In the genomic region with DNA sequence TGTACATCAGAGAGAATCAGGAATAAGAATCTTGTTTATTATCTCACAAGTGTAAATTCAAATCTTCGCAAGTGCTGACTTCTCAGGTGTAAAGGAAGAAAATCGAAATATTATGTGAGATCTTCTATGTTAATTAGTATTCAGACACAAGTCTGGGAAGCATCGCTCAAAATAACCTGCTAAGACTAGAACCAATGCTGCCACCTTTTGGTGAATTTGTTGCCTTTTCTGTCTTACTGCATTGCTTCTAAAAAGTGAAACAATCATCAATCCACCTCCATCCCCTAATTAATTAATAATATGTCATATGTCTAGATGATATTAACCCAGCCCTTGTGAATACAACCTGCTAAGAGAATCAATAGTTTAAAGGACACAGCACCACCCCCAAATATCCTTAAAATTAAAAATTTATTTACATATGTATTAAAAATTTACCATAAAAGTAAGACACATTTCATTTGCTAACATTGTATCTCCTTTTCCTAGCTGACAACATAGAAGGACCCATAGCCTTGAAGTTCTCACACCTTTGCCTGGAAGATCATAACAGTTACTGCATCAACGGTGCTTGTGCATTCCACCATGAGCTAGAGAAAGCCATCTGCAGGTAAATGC, we compare ENCODE assay signal across 8 cellular contexts. TPM values are rescaled to one million over a fixed set of nuclear protein-coding genes. Genes with fewer than 3 reads are reported as not detected.
DNase-seq lines count a peak whose midpoint lies in the region; ATAC-seq, FAIRE-seq and TF ChIP-seq lines count a peak whose summit lies in the region.

No MANE protein-coding gene starts in this region.

- H3K36me3 Mint-ChIP-seq in stimulated activated effector memory CD8-positive, alpha-beta T cell treated with anti-CD3 and anti-CD28 coated beads, Interleukin-12 subunit alpha, Interleukin-12 subunit beta, amount 100 ng/mL, for 72 hours = no peaks in the 10 kb centered on the region

- FAIRE-seq in HTR-8/SVneo (lab: Jason Lieb, UNC) = no peak
- peak; percentile 57 for FAIRE-seq in pancreas (lab: Jason Lieb, UNC)

- H3K4me1 ChIP-seq in SJCRH30 (no peaks in the 10 kb centered on the region), fibroblast of lung (ENCODE audit: control insufficient read depth, extremely low read depth, insufficient read depth, low read length) (no peaks in the 10 kb centered on the region), pancreas (no peaks in the 10 kb centered on the region)

- no peaks in the 10 kb centered on the region for H3K4me1 Mint-ChIP-seq in stimulated activated effector memory CD8-positive, alpha-beta T cell treated with anti-CD3 and anti-CD28 coated beads, Interleukin-12 subunit alpha, Interleukin-12 subunit beta, amount 100 ng/mL, for 72 hours

- DNase-seq in DMS153 treated with DMSO at 0.1 percent for 48 hours (lab: John Stamatoyannopoulos, UW; ENCODE audit: unreplicated experiment) = peak; percentile 35
- DNase-seq in HTR-8/SVneo (ENCODE audit: insufficient read length, low spot score) = peak; percentile 14
- peak; percentile 33 to 70 for DNase-seq in SJCRH30
- DNase-seq in fibroblast of lung (ENCODE audit: low read depth in 2 of 2) = peak; percentile 51 to 78
- DNase-seq in pancreas = peak in 3 of 6 donors; percentile 11 to 35 (median 28)
- no peak for DNase-seq in stimulated activated effector memory CD8-positive, alpha-beta T cell treated with anti-CD3 and anti-CD28 coated beads, Interleukin-12 subunit alpha, Interleukin-12 subunit beta, amount 100 ng/mL, for 72 hours (ENCODE audit: low spot score in 2 of 2)
- no peak for DNase-seq in ecto neural progenitor cell (ENCODE audit: low spot score)

- TF ChIP-seq CTCF in fibroblast of lung (conservative IDR thresholded peaks at IDR 0.05 in 1 of 2, IDR thresholded peaks at IDR 0.05 in 1 of 2; ENCODE audit: low read depth in 1 of 2, low read length in 2 of 2) = peak; percentile 65 to 74
- TF ChIP-seq CTCF in pancreas (IDR thresholded peaks at IDR 0.05) = peak in 3 of 4 donors; percentile 26 to 40 (median 36)

- no peak overlapping the region for H3K9ac ChIP-seq in fibroblast of lung (ENCODE audit: insufficient read depth, low read length)

- H2AFZ ChIP-seq in fibroblast of lung (ENCODE audit: low read length) = no peak overlapping the region

- no peak overlapping the region for H3K27ac Mint-ChIP-seq in stimulated activated effector memory CD8-positive, alpha-beta T cell treated with anti-CD3 and anti-CD28 coated beads, Interleukin-12 subunit alpha, Interleukin-12 subunit beta, amount 100 ng/mL, for 72 hours

- H3K36me3 ChIP-seq in SJCRH30 (no peaks in the 10 kb centered on the region), fibroblast of lung (ENCODE audit: control insufficient read depth, insufficient read depth, low read length) (no peaks in the 10 kb centered on the region), pancreas (no peaks in the 10 kb centered on the region)

- H3K4me3 Mint-ChIP-seq in stimulated activated effector memory CD8-positive, alpha-beta T cell treated with anti-CD3 and anti-CD28 coated beads, Interleukin-12 subunit alpha, Interleukin-12 subunit beta, amount 100 ng/mL, for 72 hours = no peak overlapping the region

- no peak overlapping the region for H3K27ac ChIP-seq in SJCRH30
- no peak overlapping the region for H3K27ac ChIP-seq in fibroblast of lung (ENCODE audit: insufficient read depth, low read length)
- H3K27ac ChIP-seq in pancreas = no peak overlapping the region

- no peak overlapping the region for H3K4me2 ChIP-seq in fibroblast of lung (ENCODE audit: extremely low read depth, insufficient read depth, low read length)

- H3K4me3 ChIP-seq in SJCRH30 (no peak overlapping the region), fibroblast of lung (replicated peaks in 1 of 4; ENCODE audit: control extremely low read depth in 1 of 4, insufficient read depth in 1 of 4, low read depth in 3 of 4, low read length in 4 of 4) (no peak overlapping the region), pancreas (no peak overlapping the region)

- H3K27me3 ChIP-seq in SJCRH30 = no peaks in the 10 kb centered on the region
- H3K27me3 ChIP-seq in fibroblast of lung (ENCODE audit: control insufficient read depth, insufficient read depth, low read length) = no peaks in the 10 kb centered on the region
- no peaks in the 10 kb centered on the region for H3K27me3 ChIP-seq in pancreas

- H3K79me2 ChIP-seq in fibroblast of lung (ENCODE audit: control insufficient read depth, insufficient read depth, low read length) = no peaks in the 10 kb centered on the region

- ATAC-seq in GM18870 (IDR thresholded peaks at IDR 0.05; ENCODE audit: unreplicated experiment) (peak; percentile 59), pancreas (peak in 3 of 4 donors; percentile 69 to 81 (median 79))
- ATAC-seq in stimulated activated effector memory CD8-positive, alpha-beta T cell treated with anti-CD3 and anti-CD28 coated beads, Interleukin-12 subunit alpha, Interleukin-12 subunit beta, amount 100 ng/mL, for 72 hours = no peak

- intact Hi-C loops in pancreas (cut with DNase I) = loop anchor here in 2 of 3 donors (10.0 kb wide), 2 partner anchors 117 to 127 kb away; no protein-coding TSS in a partner anchor

- WGBS in pancreas, 2 donors = 20 to 21% methylated on average over 4 of the region's 4 CpGs

- H4K20me1 ChIP-seq in fibroblast of lung (ENCODE audit: control insufficient read depth, extremely low read depth, insufficient read depth, low read length) = no peaks in the 10 kb centered on the region

- H3K9me3 Mint-ChIP-seq in stimulated activated effector memory CD8-positive, alpha-beta T cell treated with anti-CD3 and anti-CD28 coated beads, Interleukin-12 subunit alpha, Interleukin-12 subunit beta, amount 100 ng/mL, for 72 hours = no peaks in the 10 kb centered on the region

- H3K9me3 ChIP-seq in SJCRH30 (replicated peaks) = no peaks in the 10 kb centered on the region
- no peaks in the 10 kb centered on the region for H3K9me3 ChIP-seq in fibroblast of lung (ENCODE audit: control insufficient read depth, insufficient read depth, low read depth, low read length)
- H3K9me3 ChIP-seq in pancreas = no peaks in the 10 kb centered on the region

RNA-seq across cellular contexts. Expression of a gene that starts 3.5 kb away (rescaled TPM):
- total RNA-seq in SJCRH30 (2014; rRNA removed; shearing (Covaris generic)) = not detected in 2 replicates
- total RNA-seq in fibroblast of lung = 0.26 TPM in 1 of 2 replicates, not detected in the other
- 0.70 and 0.77 TPM in 2 replicates for polyA plus RNA-seq in fibroblast of lung
- 0.52 and 0.53 TPM in 2 replicates for polyA plus RNA-seq in fibroblast of lung (2012)
- polyA minus RNA-seq in fibroblast of lung (ENCODE audit: low replicate concordance) = not detected in 2 replicates
- under 1 TPM in 1 of 6 donors, not detected in 5; 0.24 TPM for total RNA-seq in pancreas
- polyA plus RNA-seq in pancreas = not detected

RNA-seq across cellular contexts. Expression of a gene that starts 53.1 kb away (rescaled TPM):
- total RNA-seq in SJCRH30 (2014; rRNA removed; shearing (Covaris generic)) = not detected in 2 replicates
- total RNA-seq in fibroblast of lung (2.8 and 9.9 TPM in 2 replicates), pancreas (under 1 TPM in 3 of 6 donors, not detected in 3; 0.06 to 0.09 (median 0.09) TPM)
- polyA plus RNA-seq in fibroblast of lung (0.41 and 2.0 TPM in 2 replicates), pancreas (not detected)
- 0.22 and 1.7 TPM in 2 replicates for polyA plus RNA-seq in fibroblast of lung (2012)
- polyA minus RNA-seq in fibroblast of lung (ENCODE audit: low replicate concordance) = 0.27 and 0.70 TPM in 2 replicates

Comparison
In these comparisons a context has a peak if more than half of its experiments do, and no peak if none do; other contexts are left out.
1. DNase-seq: peak in DMS153 treated with DMSO at 0.1 percent for 48 hours (single experiment), HTR-8/SVneo (single experiment), SJCRH30 (2 of 2) and fibroblast of lung (2 of 2); none in stimulated activated effector memory CD8-positive, alpha-beta T cell treated with anti-CD3 and anti-CD28 coated beads, Interleukin-12 subunit alpha, Interleukin-12 subunit beta, amount 100 ng/mL, for 72 hours (0 of 2) and ecto neural progenitor cell (single experiment).